1 cellular context compared by ENCODE assay signal in genomic region chr12:701896-702539, GRCh38.
TF ChIP-seq lines count a peak whose summit lies in the region.

No MANE protein-coding gene starts in this region.

TF ChIP-seq in endothelial cell of umbilical vein, 7 proteins besides CTCF, POLR2A, EP300 and RAD21 (continued from another document):
- no peak for TF ChIP-seq MAX (IDR thresholded peaks at IDR 0.05; ENCODE audit: insufficient read depth, insufficient read length)
